Comparison of ENCODE assay signal across 8 cellular contexts in genomic region chr15:63048115-63048985, GRCh38. TPM values are rescaled to one million over a fixed set of nuclear protein-coding genes. Genes with fewer than 3 reads are reported as not detected.
A peak's percentile ranks its signal among the peaks of the same experiment; 100 is the strongest.
DNase-seq lines count a peak whose midpoint lies in the region; ATAC-seq and TF ChIP-seq lines count a peak whose summit lies in the region.

No MANE protein-coding gene starts in this region.

- H3K79me2 ChIP-seq in trophoblast cell (ENCODE audit: control insufficient read depth, insufficient read depth, low read length, poor library complexity) = peaks cover 18% of the 10 kb centered on the region

- H3K23ac ChIP-seq in trophoblast cell (ENCODE audit: low read length) = no peak overlapping the region

- H3K14ac ChIP-seq in trophoblast cell (ENCODE audit: low read length) = no peak overlapping the region

- peak; percentile 28 for TF ChIP-seq CTCF in GM12801 (IDR thresholded peaks at IDR 0.05; ENCODE audit: extremely low read depth, insufficient read length)
- TF ChIP-seq CTCF in NB4 (IDR thresholded peaks at IDR 0.05; ENCODE audit: low read depth, low read length) = peak; percentile 89
- TF ChIP-seq CTCF in tibial nerve (IDR thresholded peaks at IDR 0.05) = peak; percentile 88 to 100 (median 96)

- H3K4me1 ChIP-seq in trophoblast cell (ENCODE audit: control insufficient read depth in 1 of 2, insufficient read depth in 2 of 2, low read length in 2 of 2) (peaks cover 3 to 6% of the 10 kb centered on the region in 2 experiments), tibial nerve (peaks cover 0 to 90% (median 45%) of the 10 kb centered on the region in 4 donors)

- DNase-seq in NB4 (ENCODE audit: low read depth) (peak; percentile 93), SKM-1 (lab: John Stamatoyannopoulos, UW; ENCODE audit: unreplicated experiment) (peak; percentile 63), Right ventricle myocardium superior (peak; percentile 95), trophoblast cell (peak; percentile 86 to 93), tibial nerve (ENCODE audit: low spot score in 2 of 2) (peak; percentile 83 to 84)
- peak; percentile 89 for DNase-seq in activated naive CD8-positive, alpha-beta T cell treated with anti-CD3 and anti-CD28 coated beads for 36 hours

- peaks cover 34% of the 10 kb centered on the region for H3K79me1 ChIP-seq in trophoblast cell (ENCODE audit: low read length)

- peak overlapping the region; percentile 87 for H3K9ac ChIP-seq in trophoblast cell (ENCODE audit: low read length)

- peaks cover 30 to 58% of the 10 kb centered on the region in 2 experiments for H3K36me3 ChIP-seq in trophoblast cell (ENCODE audit: control insufficient read depth in 1 of 2, insufficient read depth in 2 of 2, low read length in 2 of 2)
- H3K36me3 ChIP-seq in tibial nerve = no peaks in the 10 kb centered on the region

- H3K36me3 Mint-ChIP-seq in activated naive CD8-positive, alpha-beta T cell treated with anti-CD3 and anti-CD28 coated beads for 36 hours = no peaks in the 10 kb centered on the region

- H3K4me3 ChIP-seq in NB4 (ENCODE audit: low read depth, low read length) = peak overlapping the region; percentile 62
- H3K4me3 ChIP-seq in trophoblast cell (ENCODE audit: low read depth, low read length) = peak overlapping the region; percentile 58
- H3K4me3 ChIP-seq in tibial nerve = peak overlapping the region; percentile 70 to 93 (median 85)

- H2AK5ac ChIP-seq in trophoblast cell (ENCODE audit: low read length) = no peak overlapping the region

- peak overlapping the region; percentile 31 for H3K27ac Mint-ChIP-seq in activated naive CD8-positive, alpha-beta T cell treated with anti-CD3 and anti-CD28 coated beads for 36 hours

- no peak overlapping the region for H3K18ac ChIP-seq in trophoblast cell (ENCODE audit: low read length)

- peak overlapping the region; percentile 18 for H2BK5ac ChIP-seq in trophoblast cell (ENCODE audit: low read depth, low read length, poor library complexity)

- no peaks in the 10 kb centered on the region for H3K9me3 Mint-ChIP-seq in activated naive CD8-positive, alpha-beta T cell treated with anti-CD3 and anti-CD28 coated beads for 36 hours

- no peak overlapping the region for H2AFZ ChIP-seq in trophoblast cell (ENCODE audit: insufficient read depth, low read length, poor library complexity)

- H3K4me3 Mint-ChIP-seq in activated naive CD8-positive, alpha-beta T cell treated with anti-CD3 and anti-CD28 coated beads for 36 hours = peak overlapping the region; percentile 85

- peak overlapping the region; percentile 17 for H4K8ac ChIP-seq in trophoblast cell (ENCODE audit: low read depth, low read length)

- WGBS in trophoblast cell (ENCODE audit: extremely low coverage, insufficient coverage, insufficient read length) = no CpG with 5 or more reads among the region's 87 CpGs
- 0 to 1% methylated on average over 28 to 46 of the region's 87 CpGs for WGBS in tibial nerve, 2 donors

- H3K4me1 Mint-ChIP-seq in activated naive CD8-positive, alpha-beta T cell treated with anti-CD3 and anti-CD28 coated beads for 36 hours = peaks cover 14% of the 10 kb centered on the region

- intact Hi-C loops in Right ventricle myocardium superior (cut with DNase I) = loop anchor here (2.0 kb wide), 1 partner anchor 44 kb away; no protein-coding TSS in a partner anchor

- H3K9me3 ChIP-seq in trophoblast cell (ENCODE audit: insufficient read depth, low read depth, low read length) (no peaks in the 10 kb centered on the region), tibial nerve (no peaks in the 10 kb centered on the region)

- no peak overlapping the region for H2BK120ac ChIP-seq in trophoblast cell (ENCODE audit: insufficient read depth, low read length, poor library complexity)

- peak overlapping the region; percentile 100 for H3K27ac ChIP-seq in trophoblast cell (ENCODE audit: low read depth, low read length)
- H3K27ac ChIP-seq in tibial nerve = peak overlapping the region; percentile 49 to 90 (median 86)

- peak overlapping the region; percentile 63 for H3K4me2 ChIP-seq in trophoblast cell (ENCODE audit: low read length)

- TF ChIP-seq POLR2A in NB4 (IDR thresholded peaks at IDR 0.05; ENCODE audit: extremely low read depth, insufficient read length) (no peak), tibial nerve (IDR thresholded peaks at IDR 0.05) (peak; percentile 39 to 57)

- ATAC-seq in HG02588 (IDR thresholded peaks at IDR 0.05; ENCODE audit: unreplicated experiment) (peak; percentile 83), Right ventricle myocardium superior (ENCODE audit: poor library complexity) (peak; percentile 75)

- H2BK12ac ChIP-seq in trophoblast cell (ENCODE audit: low read length) = no peak overlapping the region

- no peak overlapping the region for H4K12ac ChIP-seq in trophoblast cell (ENCODE audit: low read depth, low read length)

- H3K27me3 ChIP-seq in trophoblast cell (ENCODE audit: insufficient read depth, low read length) = no peaks in the 10 kb centered on the region
- H3K27me3 ChIP-seq in tibial nerve = peaks cover 0 to 23% of the 10 kb centered on the region in 2 donors

- peaks cover 41% of the 10 kb centered on the region for H3K27me3 Mint-ChIP-seq in activated naive CD8-positive, alpha-beta T cell treated with anti-CD3 and anti-CD28 coated beads for 36 hours

- peak overlapping the region; percentile 21 for H4K91ac ChIP-seq in trophoblast cell (ENCODE audit: low read depth, low read length)

- H3K4ac ChIP-seq in trophoblast cell (ENCODE audit: low read depth, low read length) = peak overlapping the region; percentile 14

- TF ChIP-seq EP300 in tibial nerve (IDR thresholded peaks at IDR 0.05) = peak in 1 of 2 donors; percentile 49

RNA-seq across cellular contexts. Expression of gene TPM1, which starts 5.8 kb away (rescaled TPM):
- total RNA-seq in activated naive CD8-positive, alpha-beta T cell treated with anti-CD3 and anti-CD28 coated beads for 36 hours = 1 to 10 TPM; 5.1 to 5.4 TPM
- total RNA-seq in Right ventricle myocardium superior = 12,703 TPM
- polyA plus RNA-seq in trophoblast cell (2013) = 3,520 and 3,660 TPM in 2 replicates
- total RNA-seq in tibial nerve = 100 to 1,000 TPM; 311 to 468 (median 366) TPM

Comparison
In these comparisons a context has a peak if more than half of its experiments do, and no peak if none do; other contexts are left out.
1. Peak in every context shown above with its lines: DNase-seq, ATAC-seq, H3K4me3 ChIP-seq and H3K27ac ChIP-seq.
2. CTCF ChIP-seq: peak in every context shown above with its lines; median percentile 96 in tibial nerve; 89 in NB4; 28 in GM12801.
3. RNA of gene TPM1, which starts 5.8 kb away (total RNA-seq): 12,703 TPM in Right ventricle myocardium superior (single experiment) and 311 to 468 TPM in tibial nerve; 5.1 to 5.4 TPM in activated naive CD8-positive, alpha-beta T cell treated with anti-CD3 and anti-CD28 coated beads for 36 hours; every median in the first group is over 10 times any median in the second.